ENCODE assay signal across 16 cellular contexts in genomic region chr10:84521015-84521414, GRCh38.
DNase-seq lines count a peak whose midpoint lies in the region; TF ChIP-seq lines count a peak whose summit lies in the region.
"Had no signal": no experiment of that assay in that cellular context is flagged by ENCODE, and none has a peak within 500 bp of the region (broad histone marks: within the 10 kb centered on the region; RNA-seq: fewer than 3 reads in every experiment).

No MANE protein-coding gene starts in this region.

- H3K36me3 Mint-ChIP-seq in HFFc6 (ENCODE audit: low read depth), result peaks cover 13% of the 10 kb centered on the region

- peaks cover 16% of the 10 kb centered on the region for H3K4me1 Mint-ChIP-seq in HFFc6 (ENCODE audit: low read depth)

- no peaks in the 10 kb centered on the region for H3K27me3 ChIP-seq in smooth muscle cell (ENCODE audit: low read depth)
- H3K27me3 ChIP-seq: BLaER1 treated with 17β-estradiol and CSF1 and Interleukin-3, amounts not matched to agents 10 nM and 100 nM had no signal

- DNase-seq in NCI-H2107 treated with DMSO at 0.1 percent for 48 hours (lab: John Stamatoyannopoulos, UW; ENCODE audit: unreplicated experiment) (peak; percentile 7), NCI-H2107 (lab: John Stamatoyannopoulos, UW) (no peak), NCI-H69 (lab: John Stamatoyannopoulos, UW) (peak; percentile 36), left kidney (ENCODE audit: low read depth, low spot score) (peak; percentile 58), smooth muscle cell (lab: John Stamatoyannopoulos, UW; ENCODE audit: unreplicated experiment) (no peak), NCI-H82 (lab: John Stamatoyannopoulos, UW) (no peak), HFFc6 (no peak), SIG-M5 (lab: John Stamatoyannopoulos, UW) (no peak)
- DNase-seq: HCEC 1CT; NCI-H1436 treated with DMSO at 0.1 percent for 48 hours; NCI-H2081; NCI-H510A; NK-92 treated with Interleukin-12 subunit alpha and Interleukin-12 subunit beta, amount 100 ng/mL, for 24 hours; PC-3 had no signal

- H3K27ac Mint-ChIP-seq in HFFc6, result no peak overlapping the region

- H3K4me2 ChIP-seq in smooth muscle cell, result no peak overlapping the region
- H3K4me2 ChIP-seq: BLaER1 treated with 17β-estradiol and CSF1 and Interleukin-3, amounts not matched to agents 10 nM and 100 nM had no signal

- no peaks in the 10 kb centered on the region for H4K20me1 ChIP-seq in smooth muscle cell (ENCODE audit: low read depth)
- H4K20me1 ChIP-seq: BLaER1 treated with 17β-estradiol and CSF1 and Interleukin-3, amounts not matched to agents 10 nM and 100 nM had no signal

- TF ChIP-seq CTCF in smooth muscle cell (IDR thresholded peaks at IDR 0.05; ENCODE audit: borderline replicate concordance, insufficient read depth, poor library complexity, severe bottlenecking) (no peak), HFFc6 (IDR thresholded peaks at IDR 0.05) (no peak)

- peak overlapping the region; percentile 76 for H3K27ac ChIP-seq in smooth muscle cell (ENCODE audit: low read depth)
- H3K27ac ChIP-seq: 22Rv1; BLaER1 treated with 17β-estradiol and CSF1 and Interleukin-3, amounts not matched to agents 10 nM and 100 nM had no signal

- H3K4me3 ChIP-seq in smooth muscle cell, result no peak overlapping the region
- H3K4me3 ChIP-seq: BLaER1 treated with 17β-estradiol and CSF1 and Interleukin-3, amounts not matched to agents 10 nM and 100 nM had no signal

- H3K36me3 ChIP-seq in smooth muscle cell (ENCODE audit: low read depth), result no peaks in the 10 kb centered on the region

- WGBS in smooth muscle cell (ENCODE audit: low lambda C conversion rate), result 82% methylated on average over 8 of the region's 8 CpGs

- H3K9ac ChIP-seq in smooth muscle cell (ENCODE audit: low read depth), result no peak overlapping the region
- H3K9ac ChIP-seq: BLaER1 treated with 17β-estradiol and CSF1 and Interleukin-3, amounts not matched to agents 10 nM and 100 nM had no signal

- no peaks in the 10 kb centered on the region for H3K9me3 ChIP-seq in smooth muscle cell (replicated peaks; ENCODE audit: low read depth)

- no peak overlapping the region for H2AFZ ChIP-seq in smooth muscle cell (ENCODE audit: low read depth)

- H3K4me3 Mint-ChIP-seq in HFFc6, result no peak overlapping the region

- peaks cover 13% of the 10 kb centered on the region for H3F3A ChIP-seq in smooth muscle cell (ENCODE audit: low read depth)

- H3K9me3 Mint-ChIP-seq in HFFc6, result peaks cover 8% of the 10 kb centered on the region

- peaks cover 22% of the 10 kb centered on the region for H3K4me1 ChIP-seq in smooth muscle cell (ENCODE audit: low read depth)
- H3K4me1 ChIP-seq: BLaER1 treated with 17β-estradiol and CSF1 and Interleukin-3, amounts not matched to agents 10 nM and 100 nM had no signal

- no peaks in the 10 kb centered on the region; the same call in 1 of the 2 replicates for H3K27me3 Mint-ChIP-seq in HFFc6 (ENCODE audit: insufficient read depth)

- H3K79me2 ChIP-seq in smooth muscle cell (ENCODE audit: low read depth), result no peaks in the 10 kb centered on the region

Comparison
In these comparisons a context has a peak if more than half of its experiments do, and no peak if none do; other contexts are left out.
1. DNase-seq: peak in NCI-H2107 treated with DMSO at 0.1 percent for 48 hours (single experiment), NCI-H69 (single experiment) and left kidney (single experiment); none in NCI-H2107 (single experiment), smooth muscle cell (single experiment), NCI-H82 (single experiment), HFFc6 (single experiment) and SIG-M5 (single experiment).